In the genomic region with DNA sequence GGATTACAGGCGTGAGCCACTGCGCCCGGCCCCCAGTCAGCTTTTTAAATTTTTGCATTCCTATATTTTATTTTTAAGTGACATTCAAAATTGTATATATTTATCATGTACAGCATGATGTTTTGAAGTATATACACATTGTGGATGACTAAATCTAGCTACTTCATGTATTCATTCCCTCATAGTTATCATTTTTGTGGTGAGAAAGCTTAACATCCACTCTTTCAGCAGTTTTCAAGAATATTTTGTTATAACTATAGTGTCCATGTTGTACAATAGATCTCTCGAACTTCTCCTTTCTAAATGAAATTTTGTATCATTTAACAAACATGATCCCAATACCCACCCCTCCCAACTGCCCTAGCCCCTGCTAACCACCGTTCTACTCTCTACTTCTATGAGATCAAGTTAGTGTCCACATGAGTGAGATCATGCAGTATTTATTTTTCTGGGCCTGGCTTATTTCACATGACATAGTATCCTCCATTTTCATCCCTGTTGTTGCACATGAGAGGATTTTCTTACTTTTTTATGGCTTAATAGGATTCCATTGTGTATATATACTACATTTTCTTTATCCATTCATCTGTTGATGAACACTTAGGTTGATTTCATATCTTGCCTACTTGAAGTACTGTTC, we compare ENCODE assay signal across 1 cellular context.
TF ChIP-seq lines count a peak whose summit lies in the region.

No MANE protein-coding gene starts in this region.

TF ChIP-seq in IMR-90, 13 proteins besides CTCF, POLR2A, EP300 and RAD21 (continued from another document):
- TF ChIP-seq, protein P1, sequence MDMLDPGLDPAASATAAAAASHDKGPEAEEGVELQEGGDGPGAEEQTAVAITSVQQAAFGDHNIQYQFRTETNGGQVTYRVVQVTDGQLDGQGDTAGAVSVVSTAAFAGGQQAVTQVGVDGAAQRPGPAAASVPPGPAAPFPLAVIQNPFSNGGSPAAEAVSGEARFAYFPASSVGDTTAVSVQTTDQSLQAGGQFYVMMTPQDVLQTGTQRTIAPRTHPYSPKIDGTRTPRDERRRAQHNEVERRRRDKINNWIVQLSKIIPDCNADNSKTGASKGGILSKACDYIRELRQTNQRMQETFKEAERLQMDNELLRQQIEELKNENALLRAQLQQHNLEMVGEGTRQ (IDR thresholded peaks at IDR 0.05; ENCODE audit: low read depth, low read length): no peak
TF ChIP-seq in IMR-90: peak in this region for 0.
